ENCODE assay signal across 9 cellular contexts in the genomic region with DNA sequence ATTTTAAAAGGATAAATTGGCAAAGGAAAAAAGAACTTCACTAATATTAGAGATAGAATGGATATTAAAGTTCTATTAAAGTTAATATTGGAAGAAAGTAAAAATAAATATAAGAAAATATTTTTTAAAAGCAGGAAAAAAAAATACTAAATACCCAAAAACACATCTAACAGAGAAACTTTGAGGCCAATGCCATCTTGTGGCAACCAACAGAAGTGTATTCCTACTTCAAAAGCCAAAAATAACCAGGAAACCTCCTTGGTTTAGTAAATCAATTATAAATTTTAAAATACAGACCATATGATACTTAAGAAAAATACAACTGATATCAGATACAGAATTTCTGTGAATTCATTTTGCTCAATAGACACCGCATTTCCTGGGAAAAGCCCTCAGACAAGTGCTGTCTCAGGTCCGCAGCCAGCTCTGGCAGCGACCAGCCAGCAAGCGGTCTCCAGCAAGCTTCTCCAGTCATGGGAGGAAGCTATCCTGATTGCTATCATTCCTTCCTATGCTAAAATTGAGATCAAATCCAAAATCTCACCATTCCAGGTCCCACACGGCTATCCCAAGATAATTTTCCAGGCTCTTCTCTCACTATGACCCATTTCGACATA.
DNase-seq lines count a peak whose midpoint lies in the region; ATAC-seq and TF ChIP-seq lines count a peak whose summit lies in the region.
"Had no signal": no experiment of that assay in that cellular context is flagged by ENCODE, and none has a peak within 500 bp of the region (broad histone marks: within the 10 kb centered on the region; RNA-seq: fewer than 3 reads in every experiment).

No MANE protein-coding gene starts in this region.

- H3K27ac ChIP-seq in heart left ventricle (no peak overlapping the region), SK-N-SH (ENCODE audit: low read depth in 2 of 2, low read length in 1 of 2) (no peak overlapping the region), foreskin keratinocyte (no peak overlapping the region), caudate nucleus (ENCODE audit: low read depth, low read length) (no peak overlapping the region)

- peaks cover 4% of the 10 kb centered on the region for H3K36me3 Mint-ChIP-seq in type B pancreatic cell

- H3K27me3 ChIP-seq in heart left ventricle, result no peaks in the 10 kb centered on the region
- H3K27me3 ChIP-seq in SK-N-SH (ENCODE audit: insufficient read depth), result no peaks in the 10 kb centered on the region
- H3K27me3 ChIP-seq in foreskin keratinocyte, result no peaks in the 10 kb centered on the region

- no peaks in the 10 kb centered on the region for H3K9me3 Mint-ChIP-seq in type B pancreatic cell

- DNase-seq in heart left ventricle (no peak), left ventricle myocardium superior (no peak), SK-N-SH (peak; percentile 41), foreskin keratinocyte (no peak), type B pancreatic cell (ENCODE audit: extremely low spot score, unreplicated experiment) (no peak), NCI-H524 treated with DMSO at 0.1 percent for 48 hours (lab: John Stamatoyannopoulos, UW) (no peak), NCI-H128 (lab: John Stamatoyannopoulos, UW; ENCODE audit: unreplicated experiment) (no peak), caudate nucleus (lab: John Stamatoyannopoulos, UW) (no peak)

- intact Hi-C loops in heart left ventricle (cut with DNase I), result loop anchor here in 2 of 10 donors (10.0 kb wide), 2 partner anchors 67 to 1033 kb away; a partner anchor contains a TSS
- intact Hi-C loops in left ventricle myocardium superior (cut with micrococcal nuclease), result no loop called here

- H3K9me3 ChIP-seq in heart left ventricle (no peaks in the 10 kb centered on the region), SK-N-SH (no peaks in the 10 kb centered on the region)

- TF ChIP-seq POLR2A in heart left ventricle (IDR thresholded peaks at IDR 0.05), result no peak

- no peaks in the 10 kb centered on the region for H3K79me2 ChIP-seq in SK-N-SH (ENCODE audit: insufficient read depth)

- no peaks in the 10 kb centered on the region for H4K20me1 ChIP-seq in SK-N-SH (ENCODE audit: insufficient read depth)

- CTCF ChIA-PET in SK-N-SH (lab: Yijun Ruan, JAX), result interaction anchor here (0.6 to 2.0 kb wide), 9 partner anchors 11 to 445 kb away, joined by 3 to 11 read pairs (median 3); no protein-coding TSS in a partner anchor

- WGBS in heart left ventricle, 4 donors, result 70 to 89% (median 72%) methylated on average over 6 of the region's 6 CpGs
- 83% methylated on average over 6 of the region's 6 CpGs for WGBS in SK-N-SH (ENCODE audit: low lambda C conversion rate)

- H2AFZ ChIP-seq in SK-N-SH (ENCODE audit: low read depth), result no peak overlapping the region

- H3K9ac ChIP-seq in SK-N-SH, result no peak overlapping the region

- H3K4me1 Mint-ChIP-seq in type B pancreatic cell (ENCODE audit: unreplicated experiment), result peaks cover 6% of the 10 kb centered on the region

- H3K9me2 ChIP-seq in SK-N-SH, result no peaks in the 10 kb centered on the region

- H3K36me3 ChIP-seq in heart left ventricle (peaks cover 0 to 45% (median 7%) of the 10 kb centered on the region in 9 donors), SK-N-SH (replicated peaks in 1 of 2; ENCODE audit: control insufficient read depth in 1 of 2, insufficient read depth in 2 of 2, low read length in 1 of 2) (peaks cover 13 to 17% of the 10 kb centered on the region in 2 experiments)

- peak; percentile 81 for TF ChIP-seq RAD21 in SK-N-SH (IDR thresholded peaks at IDR 0.05; ENCODE audit: low read length)

- H3K4me1 ChIP-seq in heart left ventricle (peaks cover 0 to 19% (median 0%) of the 10 kb centered on the region in 12 donors), SK-N-SH (ENCODE audit: control insufficient read depth in 1 of 2, insufficient read depth in 2 of 2, low read depth in 1 of 2, low read length in 1 of 2) (no peaks in the 10 kb centered on the region), foreskin keratinocyte (no peaks in the 10 kb centered on the region)

- POLR2A ChIA-PET in SK-N-SH (lab: Yijun Ruan, JAX), result no interaction called here

- no peak overlapping the region for H3K4me3 Mint-ChIP-seq in type B pancreatic cell
- H3K4me3 Mint-ChIP-seq: naive thymus-derived CD4-positive, alpha-beta T cell had no signal

- H3F3A ChIP-seq in SK-N-SH (replicated peaks; ENCODE audit: insufficient read depth), result peaks cover 9% of the 10 kb centered on the region

- H3K27ac Mint-ChIP-seq in type B pancreatic cell, result no peak overlapping the region

- TF ChIP-seq CTCF in heart left ventricle (IDR thresholded peaks at IDR 0.05) (peak; percentile 18 to 58 (median 44)), SK-N-SH (IDR thresholded peaks at IDR 0.05) (peak; percentile 70), foreskin keratinocyte (conservative IDR thresholded peaks at IDR 0.05) (peak; percentile 70), type B pancreatic cell (conservative IDR thresholded peaks at IDR 0.05) (peak; percentile 76)

- H3K27me3 Mint-ChIP-seq in type B pancreatic cell, result no peaks in the 10 kb centered on the region
- H3K27me3 Mint-ChIP-seq: naive thymus-derived CD4-positive, alpha-beta T cell had no signal

- H3K4me2 ChIP-seq in SK-N-SH, result no peak overlapping the region

- ATAC-seq in heart left ventricle (no peak), left ventricle myocardium superior (no peak), foreskin keratinocyte (no peak)
- ATAC-seq: naive thymus-derived CD4-positive, alpha-beta T cell had no signal

- H3K4me3 ChIP-seq in heart left ventricle (no peak overlapping the region), SK-N-SH (ENCODE audit: low read depth in 2 of 2, low read length in 1 of 2) (no peak overlapping the region)

- TF ChIP-seq EP300 in SK-N-SH (IDR thresholded peaks at IDR 0.05; ENCODE audit: borderline replicate concordance in 1 of 2, low read depth in 1 of 2, low read length in 1 of 2), result no peak

TF ChIP-seq in SK-N-SH, 30 proteins besides CTCF, POLR2A, EP300 and RAD21:
- TF ChIP-seq, protein P1, sequence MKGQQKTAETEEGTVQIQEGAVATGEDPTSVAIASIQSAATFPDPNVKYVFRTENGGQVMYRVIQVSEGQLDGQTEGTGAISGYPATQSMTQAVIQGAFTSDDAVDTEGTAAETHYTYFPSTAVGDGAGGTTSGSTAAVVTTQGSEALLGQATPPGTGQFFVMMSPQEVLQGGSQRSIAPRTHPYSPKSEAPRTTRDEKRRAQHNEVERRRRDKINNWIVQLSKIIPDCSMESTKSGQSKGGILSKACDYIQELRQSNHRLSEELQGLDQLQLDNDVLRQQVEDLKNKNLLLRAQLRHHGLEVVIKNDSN (IDR thresholded peaks at IDR 0.05; ENCODE audit: borderline replicate concordance, low read depth), result no peak
- TF ChIP-seq GABPA (IDR thresholded peaks at IDR 0.05; ENCODE audit: low read depth), result no peak
- TF ChIP-seq NRF1 (IDR thresholded peaks at IDR 0.05; ENCODE audit: low read depth, low read length), result no peak
- TF ChIP-seq, protein P2, sequence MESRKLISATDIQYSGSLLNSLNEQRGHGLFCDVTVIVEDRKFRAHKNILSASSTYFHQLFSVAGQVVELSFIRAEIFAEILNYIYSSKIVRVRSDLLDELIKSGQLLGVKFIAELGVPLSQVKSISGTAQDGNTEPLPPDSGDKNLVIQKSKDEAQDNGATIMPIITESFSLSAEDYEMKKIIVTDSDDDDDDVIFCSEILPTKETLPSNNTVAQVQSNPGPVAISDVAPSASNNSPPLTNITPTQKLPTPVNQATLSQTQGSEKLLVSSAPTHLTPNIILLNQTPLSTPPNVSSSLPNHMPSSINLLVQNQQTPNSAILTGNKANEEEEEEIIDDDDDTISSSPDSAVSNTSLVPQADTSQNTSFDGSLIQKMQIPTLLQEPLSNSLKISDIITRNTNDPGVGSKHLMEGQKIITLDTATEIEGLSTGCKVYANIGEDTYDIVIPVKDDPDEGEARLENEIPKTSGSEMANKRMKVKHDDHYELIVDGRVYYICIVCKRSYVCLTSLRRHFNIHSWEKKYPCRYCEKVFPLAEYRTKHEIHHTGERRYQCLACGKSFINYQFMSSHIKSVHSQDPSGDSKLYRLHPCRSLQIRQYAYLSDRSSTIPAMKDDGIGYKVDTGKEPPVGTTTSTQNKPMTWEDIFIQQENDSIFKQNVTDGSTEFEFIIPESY (IDR thresholded peaks at IDR 0.05; ENCODE audit: borderline replicate concordance, low read depth), result no peak
- TF ChIP-seq SMC3 (IDR thresholded peaks at IDR 0.05; ENCODE audit: low read depth, low read length), result peak; percentile 46
- TF ChIP-seq FOXM1 (IDR thresholded peaks at IDR 0.05; ENCODE audit: low read depth), result no peak
TF ChIP-seq in SK-N-SH: peak in this region for 1.
